ENCODE assay signal across 1 cellular context in the genomic region with DNA sequence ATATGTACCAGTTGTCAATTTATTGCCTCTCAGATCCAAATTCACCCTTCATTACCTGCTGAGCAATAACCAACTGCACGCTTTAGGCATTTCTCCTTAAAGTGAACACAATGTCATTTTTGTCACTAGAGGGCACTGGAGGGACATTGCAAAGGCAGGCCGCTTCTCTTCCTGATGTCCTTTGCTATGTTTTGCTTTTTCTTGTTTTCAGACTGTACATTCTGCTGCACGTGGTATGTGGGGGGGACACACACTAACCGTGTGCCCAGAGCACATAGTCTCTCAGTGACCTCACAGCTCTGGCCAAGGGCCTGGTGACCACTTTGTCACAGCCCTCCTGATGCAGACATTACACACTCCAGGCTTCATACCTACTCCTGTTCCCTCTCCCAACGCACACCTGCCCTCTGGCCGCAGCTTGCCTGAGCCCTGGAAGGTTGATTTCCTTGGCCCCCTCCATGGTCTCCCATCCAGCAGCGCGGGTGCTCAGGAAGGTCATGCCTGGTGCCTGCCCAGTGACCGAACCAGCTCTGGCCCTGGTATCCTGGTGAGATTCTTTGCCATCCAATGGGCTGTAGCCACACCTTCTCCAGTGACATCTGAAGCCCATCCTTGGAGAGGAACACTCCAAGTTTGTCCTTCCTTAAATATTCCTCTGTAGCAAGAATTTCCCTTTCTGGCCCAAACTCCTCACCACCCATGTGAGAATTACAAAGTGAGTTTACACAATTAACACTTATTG.
TF ChIP-seq lines count a peak whose summit lies in the region.

No MANE protein-coding gene starts in this region.

TF ChIP-seq in HepG2, 621 proteins besides CTCF, POLR2A, EP300 and RAD21 (continues in another document):
- no peak for TF ChIP-seq ZFP90 (CRISPR knock-in tag; IDR thresholded peaks at IDR 0.05; ENCODE audit: borderline replicate concordance)
- no peak for TF ChIP-seq ZKSCAN1 (IDR thresholded peaks at IDR 0.05; ENCODE audit: low read length)
- TF ChIP-seq, protein P1, sequence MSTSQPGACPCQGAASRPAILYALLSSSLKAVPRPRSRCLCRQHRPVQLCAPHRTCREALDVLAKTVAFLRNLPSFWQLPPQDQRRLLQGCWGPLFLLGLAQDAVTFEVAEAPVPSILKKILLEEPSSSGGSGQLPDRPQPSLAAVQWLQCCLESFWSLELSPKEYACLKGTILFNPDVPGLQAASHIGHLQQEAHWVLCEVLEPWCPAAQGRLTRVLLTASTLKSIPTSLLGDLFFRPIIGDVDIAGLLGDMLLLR (CRISPR knock-in tag; IDR thresholded peaks at IDR 0.05) = no peak
- TF ChIP-seq ZFP36L1 (CRISPR knock-in tag; IDR thresholded peaks at IDR 0.05) = no peak
- TF ChIP-seq, protein P2, sequence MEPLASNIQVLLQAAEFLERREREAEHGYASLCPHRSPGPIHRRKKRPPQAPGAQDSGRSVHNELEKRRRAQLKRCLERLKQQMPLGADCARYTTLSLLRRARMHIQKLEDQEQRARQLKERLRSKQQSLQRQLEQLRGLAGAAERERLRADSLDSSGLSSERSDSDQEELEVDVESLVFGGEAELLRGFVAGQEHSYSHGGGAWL (CRISPR knock-in tag; IDR thresholded peaks at IDR 0.05) = no peak
- TF ChIP-seq, protein P3, sequence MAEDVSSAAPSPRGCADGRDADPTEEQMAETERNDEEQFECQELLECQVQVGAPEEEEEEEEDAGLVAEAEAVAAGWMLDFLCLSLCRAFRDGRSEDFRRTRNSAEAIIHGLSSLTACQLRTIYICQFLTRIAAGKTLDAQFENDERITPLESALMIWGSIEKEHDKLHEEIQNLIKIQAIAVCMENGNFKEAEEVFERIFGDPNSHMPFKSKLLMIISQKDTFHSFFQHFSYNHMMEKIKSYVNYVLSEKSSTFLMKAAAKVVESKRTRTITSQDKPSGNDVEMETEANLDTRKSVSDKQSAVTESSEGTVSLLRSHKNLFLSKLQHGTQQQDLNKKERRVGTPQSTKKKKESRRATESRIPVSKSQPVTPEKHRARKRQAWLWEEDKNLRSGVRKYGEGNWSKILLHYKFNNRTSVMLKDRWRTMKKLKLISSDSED (CRISPR knock-in tag; IDR thresholded peaks at IDR 0.05) = no peak
- TF ChIP-seq SATB2 (CRISPR knock-in tag; IDR thresholded peaks at IDR 0.05) = no peak
- no peak for TF ChIP-seq NONO (IDR thresholded peaks at IDR 0.05)
- TF ChIP-seq NONO (CRISPR knock-in tag; conservative IDR thresholded peaks at IDR 0.05) = peak; percentile 29; the same call in 1 of the 2 replicates
- TF ChIP-seq KAT7 (CRISPR knock-in tag; IDR thresholded peaks at IDR 0.05; ENCODE audit: borderline replicate concordance) = no peak
- no peak for TF ChIP-seq SETDB1 (CRISPR knock-in tag; IDR thresholded peaks at IDR 0.05; ENCODE audit: borderline replicate concordance)
- TF ChIP-seq, protein P4, sequence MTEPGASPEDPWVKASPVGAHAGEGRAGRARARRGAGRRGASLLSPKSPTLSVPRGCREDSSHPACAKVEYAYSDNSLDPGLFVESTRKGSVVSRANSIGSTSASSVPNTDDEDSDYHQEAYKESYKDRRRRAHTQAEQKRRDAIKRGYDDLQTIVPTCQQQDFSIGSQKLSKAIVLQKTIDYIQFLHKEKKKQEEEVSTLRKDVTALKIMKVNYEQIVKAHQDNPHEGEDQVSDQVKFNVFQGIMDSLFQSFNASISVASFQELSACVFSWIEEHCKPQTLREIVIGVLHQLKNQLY (CRISPR knock-in tag; IDR thresholded peaks at IDR 0.05) = no peak
- TF ChIP-seq, protein P5, sequence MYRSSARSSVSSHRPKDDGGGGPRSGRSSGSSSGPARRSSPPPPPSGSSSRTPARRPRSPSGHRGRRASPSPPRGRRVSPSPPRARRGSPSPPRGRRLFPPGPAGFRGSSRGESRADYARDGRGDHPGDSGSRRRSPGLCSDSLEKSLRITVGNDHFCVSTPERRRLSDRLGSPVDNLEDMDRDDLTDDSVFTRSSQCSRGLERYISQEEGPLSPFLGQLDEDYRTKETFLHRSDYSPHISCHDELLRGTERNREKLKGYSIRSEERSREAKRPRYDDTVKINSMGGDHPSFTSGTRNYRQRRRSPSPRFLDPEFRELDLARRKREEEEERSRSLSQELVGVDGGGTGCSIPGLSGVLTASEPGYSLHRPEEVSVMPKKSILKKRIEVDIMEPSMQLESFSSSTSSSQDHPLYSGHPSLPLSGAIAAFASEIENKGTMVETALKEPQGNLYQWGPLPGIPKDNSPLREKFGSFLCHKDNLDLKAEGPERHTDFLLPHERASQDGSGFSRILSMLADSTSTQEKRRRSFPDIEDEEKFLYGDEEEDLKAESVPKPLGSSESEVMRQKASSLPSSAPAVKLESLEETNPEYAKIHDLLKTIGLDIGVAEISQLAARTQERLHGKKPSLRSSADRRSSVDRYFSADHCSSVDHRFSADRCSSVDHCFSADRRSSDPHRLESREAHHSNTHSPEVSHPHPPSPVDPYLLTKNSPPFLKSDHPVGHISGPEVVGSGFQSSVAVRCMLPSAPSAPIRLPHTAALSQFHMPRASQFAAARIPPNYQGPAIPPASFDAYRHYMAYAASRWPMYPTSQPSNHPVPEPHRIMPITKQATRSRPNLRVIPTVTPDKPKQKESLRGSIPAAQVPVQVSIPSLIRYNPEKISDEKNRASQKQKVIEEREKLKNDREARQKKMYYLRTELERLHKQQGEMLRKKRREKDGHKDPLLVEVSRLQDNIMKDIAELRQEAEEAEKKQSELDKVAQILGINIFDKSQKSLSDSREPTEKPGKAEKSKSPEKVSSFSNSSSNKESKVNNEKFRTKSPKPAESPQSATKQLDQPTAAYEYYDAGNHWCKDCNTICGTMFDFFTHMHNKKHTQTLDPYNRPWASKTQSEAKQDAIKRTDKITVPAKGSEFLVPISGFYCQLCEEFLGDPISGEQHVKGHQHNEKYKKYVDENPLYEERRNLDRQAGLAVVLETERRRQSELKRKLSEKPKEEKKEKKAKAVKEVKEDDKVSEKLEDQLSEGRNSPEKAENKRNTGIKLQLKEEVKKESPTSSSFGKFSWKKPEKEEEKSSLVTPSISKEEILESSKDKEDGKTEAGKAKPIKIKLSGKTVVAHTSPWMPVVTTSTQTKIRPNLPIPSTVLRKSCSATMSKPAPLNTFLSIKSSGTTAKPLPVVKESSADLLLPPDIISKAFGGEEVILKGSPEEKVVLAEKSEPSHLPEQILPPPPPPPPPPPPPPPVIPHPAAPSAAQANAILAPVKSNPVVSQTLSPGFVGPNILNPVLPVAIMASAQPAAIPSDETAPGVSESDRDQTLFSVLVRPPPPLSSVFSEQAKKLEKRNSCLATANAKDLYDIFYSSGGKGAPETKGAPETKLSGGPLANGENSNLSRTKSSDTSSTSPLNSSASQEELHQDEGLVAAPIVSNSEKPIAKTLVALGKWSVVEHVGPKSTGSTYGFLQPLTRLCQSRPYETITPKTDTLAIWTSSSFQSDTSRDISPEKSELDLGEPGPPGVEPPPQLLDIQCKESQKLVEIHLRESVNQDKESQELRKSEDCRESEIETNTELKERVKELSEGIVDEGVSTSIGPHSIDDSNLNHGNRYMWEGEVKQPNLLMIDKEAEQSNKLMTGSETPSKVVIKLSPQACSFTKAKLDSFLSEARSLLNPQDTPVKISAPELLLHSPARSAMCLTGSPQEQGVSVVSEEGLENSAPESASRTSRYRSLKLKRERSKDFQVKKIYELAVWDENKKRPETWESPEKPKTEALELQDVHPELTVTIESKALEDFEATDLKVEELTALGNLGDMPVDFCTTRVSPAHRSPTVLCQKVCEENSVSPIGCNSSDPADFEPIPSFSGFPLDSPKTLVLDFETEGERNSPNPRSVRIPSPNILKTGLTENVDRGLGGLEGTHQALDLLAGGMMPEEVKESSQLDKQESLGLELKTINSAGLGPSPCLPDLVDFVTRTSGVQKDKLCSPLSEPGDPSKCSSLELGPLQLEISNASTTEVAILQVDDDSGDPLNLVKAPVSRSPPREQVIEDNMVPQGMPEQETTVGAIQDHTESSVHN (CRISPR knock-in tag; IDR thresholded peaks at IDR 0.05) = no peak
- TF ChIP-seq, protein P6, sequence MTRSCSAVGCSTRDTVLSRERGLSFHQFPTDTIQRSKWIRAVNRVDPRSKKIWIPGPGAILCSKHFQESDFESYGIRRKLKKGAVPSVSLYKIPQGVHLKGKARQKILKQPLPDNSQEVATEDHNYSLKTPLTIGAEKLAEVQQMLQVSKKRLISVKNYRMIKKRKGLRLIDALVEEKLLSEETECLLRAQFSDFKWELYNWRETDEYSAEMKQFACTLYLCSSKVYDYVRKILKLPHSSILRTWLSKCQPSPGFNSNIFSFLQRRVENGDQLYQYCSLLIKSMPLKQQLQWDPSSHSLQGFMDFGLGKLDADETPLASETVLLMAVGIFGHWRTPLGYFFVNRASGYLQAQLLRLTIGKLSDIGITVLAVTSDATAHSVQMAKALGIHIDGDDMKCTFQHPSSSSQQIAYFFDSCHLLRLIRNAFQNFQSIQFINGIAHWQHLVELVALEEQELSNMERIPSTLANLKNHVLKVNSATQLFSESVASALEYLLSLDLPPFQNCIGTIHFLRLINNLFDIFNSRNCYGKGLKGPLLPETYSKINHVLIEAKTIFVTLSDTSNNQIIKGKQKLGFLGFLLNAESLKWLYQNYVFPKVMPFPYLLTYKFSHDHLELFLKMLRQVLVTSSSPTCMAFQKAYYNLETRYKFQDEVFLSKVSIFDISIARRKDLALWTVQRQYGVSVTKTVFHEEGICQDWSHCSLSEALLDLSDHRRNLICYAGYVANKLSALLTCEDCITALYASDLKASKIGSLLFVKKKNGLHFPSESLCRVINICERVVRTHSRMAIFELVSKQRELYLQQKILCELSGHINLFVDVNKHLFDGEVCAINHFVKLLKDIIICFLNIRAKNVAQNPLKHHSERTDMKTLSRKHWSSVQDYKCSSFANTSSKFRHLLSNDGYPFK (CRISPR knock-in tag; IDR thresholded peaks at IDR 0.05; ENCODE audit: borderline replicate concordance) = no peak
- no peak for TF ChIP-seq ZSCAN25 (CRISPR knock-in tag; IDR thresholded peaks at IDR 0.05)
- no peak for TF ChIP-seq ZNF496 (CRISPR knock-in tag; IDR thresholded peaks at IDR 0.05; ENCODE audit: insufficient replicate concordance)
- TF ChIP-seq SRSF1 (optimal IDR thresholded peaks at IDR 0.05; ENCODE audit: low read depth, low read length) = no peak
- no peak for TF ChIP-seq ZBTB7A (CRISPR knock-in tag; IDR thresholded peaks at IDR 0.05)
- TF ChIP-seq THYN1 (CRISPR knock-in tag; IDR thresholded peaks at IDR 0.05; ENCODE audit: borderline replicate concordance, low read depth) = no peak
- TF ChIP-seq SALL1 (CRISPR knock-in tag; IDR thresholded peaks at IDR 0.05) = peak; percentile 50
- TF ChIP-seq, protein P7, sequence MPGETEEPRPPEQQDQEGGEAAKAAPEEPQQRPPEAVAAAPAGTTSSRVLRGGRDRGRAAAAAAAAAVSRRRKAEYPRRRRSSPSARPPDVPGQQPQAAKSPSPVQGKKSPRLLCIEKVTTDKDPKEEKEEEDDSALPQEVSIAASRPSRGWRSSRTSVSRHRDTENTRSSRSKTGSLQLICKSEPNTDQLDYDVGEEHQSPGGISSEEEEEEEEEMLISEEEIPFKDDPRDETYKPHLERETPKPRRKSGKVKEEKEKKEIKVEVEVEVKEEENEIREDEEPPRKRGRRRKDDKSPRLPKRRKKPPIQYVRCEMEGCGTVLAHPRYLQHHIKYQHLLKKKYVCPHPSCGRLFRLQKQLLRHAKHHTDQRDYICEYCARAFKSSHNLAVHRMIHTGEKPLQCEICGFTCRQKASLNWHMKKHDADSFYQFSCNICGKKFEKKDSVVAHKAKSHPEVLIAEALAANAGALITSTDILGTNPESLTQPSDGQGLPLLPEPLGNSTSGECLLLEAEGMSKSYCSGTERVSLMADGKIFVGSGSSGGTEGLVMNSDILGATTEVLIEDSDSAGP (CRISPR knock-in tag; IDR thresholded peaks at IDR 0.05; ENCODE audit: borderline replicate concordance) = peak; percentile 33; the same call in 1 of the 2 replicates
- no peak for TF ChIP-seq SMARCC2 (IDR thresholded peaks at IDR 0.05)
- TF ChIP-seq, protein P8, sequence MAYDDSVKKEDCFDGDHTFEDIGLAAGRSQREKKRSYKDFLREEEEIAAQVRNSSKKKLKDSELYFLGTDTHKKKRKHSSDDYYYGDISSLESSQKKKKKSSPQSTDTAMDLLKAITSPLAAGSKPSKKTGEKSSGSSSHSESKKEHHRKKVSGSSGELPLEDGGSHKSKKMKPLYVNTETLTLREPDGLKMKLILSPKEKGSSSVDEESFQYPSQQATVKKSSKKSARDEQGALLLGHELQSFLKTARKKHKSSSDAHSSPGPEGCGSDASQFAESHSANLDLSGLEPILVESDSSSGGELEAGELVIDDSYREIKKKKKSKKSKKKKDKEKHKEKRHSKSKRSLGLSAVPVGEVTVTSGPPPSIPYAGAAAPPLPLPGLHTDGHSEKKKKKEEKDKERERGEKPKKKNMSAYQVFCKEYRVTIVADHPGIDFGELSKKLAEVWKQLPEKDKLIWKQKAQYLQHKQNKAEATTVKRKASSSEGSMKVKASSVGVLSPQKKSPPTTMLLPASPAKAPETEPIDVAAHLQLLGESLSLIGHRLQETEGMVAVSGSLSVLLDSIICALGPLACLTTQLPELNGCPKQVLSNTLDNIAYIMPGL (CRISPR knock-in tag; IDR thresholded peaks at IDR 0.05; ENCODE audit: borderline replicate concordance in 1 of 2, low read depth in 1 of 2) = 0 out of 4 replicates have a peak, but pooled peaks of 1 of the 2 experiments have one; percentile 35
- TF ChIP-seq, protein P9, sequence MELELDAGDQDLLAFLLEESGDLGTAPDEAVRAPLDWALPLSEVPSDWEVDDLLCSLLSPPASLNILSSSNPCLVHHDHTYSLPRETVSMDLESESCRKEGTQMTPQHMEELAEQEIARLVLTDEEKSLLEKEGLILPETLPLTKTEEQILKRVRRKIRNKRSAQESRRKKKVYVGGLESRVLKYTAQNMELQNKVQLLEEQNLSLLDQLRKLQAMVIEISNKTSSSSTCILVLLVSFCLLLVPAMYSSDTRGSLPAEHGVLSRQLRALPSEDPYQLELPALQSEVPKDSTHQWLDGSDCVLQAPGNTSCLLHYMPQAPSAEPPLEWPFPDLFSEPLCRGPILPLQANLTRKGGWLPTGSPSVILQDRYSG (CRISPR knock-in tag; IDR thresholded peaks at IDR 0.05) = no peak
- TF ChIP-seq MBNL3 (CRISPR knock-in tag; conservative IDR thresholded peaks at IDR 0.05) = no peak
- TF ChIP-seq XBP1 (CRISPR knock-in tag; IDR thresholded peaks at IDR 0.05) = no peak
- no peak for TF ChIP-seq SP5 (CRISPR knock-in tag; IDR thresholded peaks at IDR 0.05; ENCODE audit: borderline replicate concordance, low read depth)
- TF ChIP-seq, protein P10, sequence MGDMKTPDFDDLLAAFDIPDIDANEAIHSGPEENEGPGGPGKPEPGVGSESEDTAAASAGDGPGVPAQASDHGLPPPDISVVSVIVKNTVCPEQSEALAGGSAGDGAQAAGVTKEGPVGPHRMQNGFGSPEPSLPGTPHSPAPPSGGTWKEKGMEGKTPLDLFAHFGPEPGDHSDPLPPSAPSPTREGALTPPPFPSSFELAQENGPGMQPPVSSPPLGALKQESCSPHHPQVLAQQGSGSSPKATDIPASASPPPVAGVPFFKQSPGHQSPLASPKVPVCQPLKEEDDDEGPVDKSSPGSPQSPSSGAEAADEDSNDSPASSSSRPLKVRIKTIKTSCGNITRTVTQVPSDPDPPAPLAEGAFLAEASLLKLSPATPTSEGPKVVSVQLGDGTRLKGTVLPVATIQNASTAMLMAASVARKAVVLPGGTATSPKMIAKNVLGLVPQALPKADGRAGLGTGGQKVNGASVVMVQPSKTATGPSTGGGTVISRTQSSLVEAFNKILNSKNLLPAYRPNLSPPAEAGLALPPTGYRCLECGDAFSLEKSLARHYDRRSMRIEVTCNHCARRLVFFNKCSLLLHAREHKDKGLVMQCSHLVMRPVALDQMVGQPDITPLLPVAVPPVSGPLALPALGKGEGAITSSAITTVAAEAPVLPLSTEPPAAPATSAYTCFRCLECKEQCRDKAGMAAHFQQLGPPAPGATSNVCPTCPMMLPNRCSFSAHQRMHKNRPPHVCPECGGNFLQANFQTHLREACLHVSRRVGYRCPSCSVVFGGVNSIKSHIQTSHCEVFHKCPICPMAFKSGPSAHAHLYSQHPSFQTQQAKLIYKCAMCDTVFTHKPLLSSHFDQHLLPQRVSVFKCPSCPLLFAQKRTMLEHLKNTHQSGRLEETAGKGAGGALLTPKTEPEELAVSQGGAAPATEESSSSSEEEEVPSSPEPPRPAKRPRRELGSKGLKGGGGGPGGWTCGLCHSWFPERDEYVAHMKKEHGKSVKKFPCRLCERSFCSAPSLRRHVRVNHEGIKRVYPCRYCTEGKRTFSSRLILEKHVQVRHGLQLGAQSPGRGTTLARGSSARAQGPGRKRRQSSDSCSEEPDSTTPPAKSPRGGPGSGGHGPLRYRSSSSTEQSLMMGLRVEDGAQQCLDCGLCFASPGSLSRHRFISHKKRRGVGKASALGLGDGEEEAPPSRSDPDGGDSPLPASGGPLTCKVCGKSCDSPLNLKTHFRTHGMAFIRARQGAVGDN (CRISPR knock-in tag; IDR thresholded peaks at IDR 0.05) = peak; percentile 57
